In genomic region chr15:89549138-89549537, GRCh38 we compare ENCODE assay signal across 5 cellular contexts. TPM values are rescaled to one million over a fixed set of nuclear protein-coding genes. Genes with fewer than 3 reads are reported as not detected.
"Had no signal": no experiment of that assay in that cellular context is flagged by ENCODE, and none has a peak within 500 bp of the region (broad histone marks: within the 10 kb centered on the region; RNA-seq: fewer than 3 reads in every experiment).

No MANE protein-coding gene starts in this region.

RNA-seq across cellular contexts. Expression of gene RHCG, which starts 52.8 kb away (rescaled TPM):
- total RNA-seq: GM23248, H1, H4, H7, HFFc6 had no signal
- polyA plus RNA-seq: GM23248 had no signal
